In the genomic region with DNA sequence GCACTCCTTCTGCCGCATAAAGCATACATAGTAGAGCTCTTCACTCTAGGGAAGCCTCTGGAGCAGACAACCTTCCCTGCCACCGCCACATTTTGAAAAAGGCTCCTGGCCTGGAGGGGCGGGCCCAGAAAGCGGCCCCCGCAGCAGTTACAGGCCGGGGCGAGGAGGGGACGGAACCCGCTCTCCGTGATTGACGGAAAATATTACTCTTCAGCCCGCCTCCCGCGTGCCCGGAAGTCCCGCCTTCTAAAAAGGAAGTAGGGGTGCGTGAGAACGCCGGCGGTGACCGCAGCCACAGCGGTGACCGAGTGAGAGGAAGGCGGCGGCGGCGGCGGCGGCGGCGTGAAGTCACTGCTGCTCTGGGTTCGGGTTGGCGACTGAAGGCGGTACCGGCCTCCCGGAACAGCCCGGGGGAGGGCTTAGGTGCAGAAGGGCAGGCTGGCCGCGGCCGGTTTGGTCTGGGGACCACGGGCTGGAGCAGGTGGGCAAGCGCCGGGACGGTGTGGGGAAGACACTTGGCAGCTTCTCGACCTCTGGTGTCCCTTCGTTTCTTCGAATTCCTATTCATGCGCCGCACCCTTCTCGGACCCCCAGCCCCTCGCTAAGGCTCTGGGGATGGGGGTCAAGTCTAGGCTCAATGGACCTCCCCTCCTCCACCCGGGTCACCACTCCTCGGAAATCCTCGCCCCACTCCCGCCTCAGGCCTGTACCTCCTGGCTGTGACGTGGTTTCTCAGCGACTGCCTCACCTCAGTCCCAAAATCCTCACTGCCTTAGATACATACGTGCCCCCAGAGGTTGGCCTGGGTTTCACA, we compare ENCODE assay signal across 8 cellular contexts. TPM values are rescaled to one million over a fixed set of nuclear protein-coding genes. Genes with fewer than 3 reads are reported as not detected.
DNase-seq lines count a peak whose midpoint lies in the region; ATAC-seq and TF ChIP-seq lines count a peak whose summit lies in the region.

TSS of gene HCCS (plus strand) at position 295 of the 814 bp plus-strand sequence. CDS start 729 bp downstream, outside the sequence.

- H3K4me3 ChIP-seq in liver (ENCODE audit: low read depth in 1 of 3, low read length in 3 of 3): peak within 1 kb of the TSS; percentile 66 to 87 (median 71)

- peak within 1 kb of the TSS; percentile 72 to 92 for H3K27ac ChIP-seq in liver (ENCODE audit: low read depth in 1 of 2, low read length in 2 of 2)

- ATAC-seq in GM19328 (IDR thresholded peaks at IDR 0.05; ENCODE audit: unreplicated experiment): peak; percentile 89
- peak; percentile 84 for ATAC-seq in HG03469 (IDR thresholded peaks at IDR 0.05; ENCODE audit: unreplicated experiment)

- peak; percentile 90 for DNase-seq in CD1c-positive myeloid dendritic cell (ENCODE audit: extremely low spot score)
- peak; percentile 70 for DNase-seq in NCI-H774 (lab: John Stamatoyannopoulos, UW)
- DNase-seq in activated CD4-positive, alpha-beta T cell treated with anti-CD3 and anti-CD28 coated beads, Interleukin-2, amount 50 U/mL, for 4 hours: peak; percentile 73 to 79
- peak; percentile 84 for DNase-seq in stimulated activated CD4-positive, alpha-beta T cell treated with anti-CD3 and anti-CD28 coated beads, Interleukin-4, amount 100 ng/mL, for 24 hours

- TF ChIP-seq RAD21 in liver (IDR thresholded peaks at IDR 0.05): peak in 1 of 2 donors; percentile 26

- no peaks in the 10 kb centered on the region for H3K9me3 ChIP-seq in liver (ENCODE audit: control insufficient read depth in 4 of 4, low read length in 3 of 4)

- H3K36me3 ChIP-seq in liver (ENCODE audit: control insufficient read depth in 4 of 4, insufficient read depth in 3 of 4, low read depth in 1 of 4, low read length in 3 of 4): peaks cover 0 to 12% (median 6%) of the 10 kb centered on the region in 4 donors

- no peaks in the 10 kb centered on the region for H3K9me3 Mint-ChIP-seq in dendritic cell treated with granulocyte-macrophage colony-stimulating factor and Interleukin-4, amounts not matched to agents 40 ng/mL and 50 ng/mL, for 4 days

- H3K27me3 Mint-ChIP-seq in dendritic cell treated with granulocyte-macrophage colony-stimulating factor and Interleukin-4, amounts not matched to agents 40 ng/mL and 50 ng/mL, for 4 days: no peaks in the 10 kb centered on the region

- peaks cover 16% of the 10 kb centered on the region for H3K4me1 Mint-ChIP-seq in dendritic cell treated with granulocyte-macrophage colony-stimulating factor and Interleukin-4, amounts not matched to agents 40 ng/mL and 50 ng/mL, for 4 days (ENCODE audit: low read depth)

- peak within 1 kb of the TSS; percentile 95 for H3K27ac Mint-ChIP-seq in dendritic cell treated with granulocyte-macrophage colony-stimulating factor and Interleukin-4, amounts not matched to agents 40 ng/mL and 50 ng/mL, for 4 days

- H3K4me3 Mint-ChIP-seq in dendritic cell treated with granulocyte-macrophage colony-stimulating factor and Interleukin-4, amounts not matched to agents 40 ng/mL and 50 ng/mL, for 4 days: peak within 1 kb of the TSS; percentile 84

- intact Hi-C loops in dendritic cell treated with granulocyte-macrophage colony-stimulating factor and Interleukin-4, amounts not matched to agents 40 ng/mL and 50 ng/mL, for 4 days (cut with micrococcal nuclease): loop anchor here (5.0 to 10.0 kb wide), 2 partner anchors 654 to 914 kb away; no protein-coding TSS in a partner anchor

- peak within 1 kb of the TSS; percentile 65 to 95 for H3K9ac ChIP-seq in liver (ENCODE audit: low read depth in 1 of 2, low read length in 2 of 2)

- H3K36me3 Mint-ChIP-seq in dendritic cell treated with granulocyte-macrophage colony-stimulating factor and Interleukin-4, amounts not matched to agents 40 ng/mL and 50 ng/mL, for 4 days (ENCODE audit: low read depth): peaks cover 33% of the 10 kb centered on the region

- 0% methylated on average over 58 of the region's 58 CpGs for WGBS in liver

- no peak for TF ChIP-seq CTCF in liver (IDR thresholded peaks at IDR 0.05; ENCODE audit: low read depth, low read length, missing input control)

- peaks cover 0 to 12% (median 9%) of the 10 kb centered on the region in 4 donors for H3K4me1 ChIP-seq in liver (ENCODE audit: control insufficient read depth in 4 of 4, insufficient read depth in 4 of 4, low read length in 3 of 4)

- no peaks in the 10 kb centered on the region for H3K27me3 ChIP-seq in liver (ENCODE audit: control insufficient read depth in 4 of 4, insufficient read depth in 4 of 4, low read length in 3 of 4)

TF ChIP-seq in liver, 16 proteins besides CTCF, POLR2A, EP300 and RAD21:
- TF ChIP-seq NR2F2 (IDR thresholded peaks at IDR 0.05) (no peak), TAF1 (conservative IDR thresholded peaks at IDR 0.05) (peak; percentile 31), GABPA (IDR thresholded peaks at IDR 0.05 in 1 of 2, conservative IDR thresholded peaks at IDR 0.05 in 1 of 2) (peak; percentile 83 to 93), JUND (IDR thresholded peaks at IDR 0.05) (no peak), HNF4A (conservative IDR thresholded peaks at IDR 0.05) (no peak), RXRA (IDR thresholded peaks at IDR 0.05) (no peak)
- TF ChIP-seq, protein P1, sequence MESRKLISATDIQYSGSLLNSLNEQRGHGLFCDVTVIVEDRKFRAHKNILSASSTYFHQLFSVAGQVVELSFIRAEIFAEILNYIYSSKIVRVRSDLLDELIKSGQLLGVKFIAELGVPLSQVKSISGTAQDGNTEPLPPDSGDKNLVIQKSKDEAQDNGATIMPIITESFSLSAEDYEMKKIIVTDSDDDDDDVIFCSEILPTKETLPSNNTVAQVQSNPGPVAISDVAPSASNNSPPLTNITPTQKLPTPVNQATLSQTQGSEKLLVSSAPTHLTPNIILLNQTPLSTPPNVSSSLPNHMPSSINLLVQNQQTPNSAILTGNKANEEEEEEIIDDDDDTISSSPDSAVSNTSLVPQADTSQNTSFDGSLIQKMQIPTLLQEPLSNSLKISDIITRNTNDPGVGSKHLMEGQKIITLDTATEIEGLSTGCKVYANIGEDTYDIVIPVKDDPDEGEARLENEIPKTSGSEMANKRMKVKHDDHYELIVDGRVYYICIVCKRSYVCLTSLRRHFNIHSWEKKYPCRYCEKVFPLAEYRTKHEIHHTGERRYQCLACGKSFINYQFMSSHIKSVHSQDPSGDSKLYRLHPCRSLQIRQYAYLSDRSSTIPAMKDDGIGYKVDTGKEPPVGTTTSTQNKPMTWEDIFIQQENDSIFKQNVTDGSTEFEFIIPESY (IDR thresholded peaks at IDR 0.05): no peak

RNA-seq across cellular contexts. Expression of gene HCCS, which starts in this region (rescaled TPM):
- total RNA-seq in liver: 10 to 100 TPM; 11.2 to 13.9 TPM
- polyA plus RNA-seq in liver: 10 to 100 TPM; 14.7 to 16.0 TPM

Comparison
In these comparisons a context has a peak if more than half of its experiments do, and no peak if none do; other contexts are left out.
1. Peak in every context shown above with its lines: DNase-seq, ATAC-seq, H3K4me3 ChIP-seq and H3K27ac ChIP-seq.